8 cellular contexts compared by ENCODE assay signal in genomic region chr6:11700118-11700718, GRCh38.
DNase-seq lines count a peak whose midpoint lies in the region; ATAC-seq, FAIRE-seq and TF ChIP-seq lines count a peak whose summit lies in the region.

No MANE protein-coding gene starts in this region.

- no TSS peak for BruUV-seq in Caco-2 (replicated peaks; lab: Mats Ljungman, UMichigan)

- H3K36me3 Mint-ChIP-seq in Caco-2 (ENCODE audit: insufficient read depth, unreplicated experiment): peaks cover 6% of the 10 kb centered on the region

- no peaks in the 10 kb centered on the region for H3K27me3 Mint-ChIP-seq in Caco-2 (ENCODE audit: insufficient read depth, unreplicated experiment)

- H3K27me3 ChIP-seq in Caco-2 (replicated peaks; ENCODE audit: control insufficient read depth, insufficient read depth, low read length) (no peaks in the 10 kb centered on the region), small intestine (ENCODE audit: control insufficient read depth in 2 of 2, insufficient read depth in 2 of 2, low read length in 2 of 2) (no peaks in the 10 kb centered on the region)

- no peaks in the 10 kb centered on the region for H3K4me1 Mint-ChIP-seq in Caco-2 (ENCODE audit: low read depth, unreplicated experiment)

- WGBS in small intestine, 3 donors: 97 to 98% (median 98%) methylated on average over 2 of the region's 2 CpGs

- CTCF ChIA-PET in Caco-2 (lab: Charles Lee): no interaction called here

- peak in 1 of 2 experiments; percentile 19 for DNase-seq in Caco-2
- peak; percentile 73 to 82 for DNase-seq in Kasumi-1 (lab: John Stamatoyannopoulos, UW)
- peak; percentile 74 for DNase-seq in SK-MEL-5 (ENCODE audit: low read depth, low spot score)
- peak; percentile 86 for DNase-seq in fibroblast of peridontal ligament (ENCODE audit: extremely low read depth)
- peak; percentile 66 for DNase-seq in small intestine
- DNase-seq in substantia nigra (lab: John Stamatoyannopoulos, UW): no peak

- intact Hi-C loops in Caco-2 (cut with micrococcal nuclease; ENCODE audit: unreplicated experiment): no loop called here

- no peak overlapping the region for H3K27ac Mint-ChIP-seq in Caco-2 (ENCODE audit: unreplicated experiment)

- H3K4me3 ChIP-seq in Caco-2 (ENCODE audit: low read depth, low read length) (no peak overlapping the region), small intestine (ENCODE audit: low read depth in 1 of 2, low read length in 2 of 2) (no peak overlapping the region)

- ATAC-seq in GM21717 (IDR thresholded peaks at IDR 0.05; ENCODE audit: unreplicated experiment) (no peak), HG03095 (IDR thresholded peaks at IDR 0.05; ENCODE audit: unreplicated experiment) (no peak)

- H3K27ac ChIP-seq in small intestine (ENCODE audit: low read depth in 1 of 2, low read length in 1 of 2) (no peak overlapping the region), substantia nigra (ENCODE audit: low read depth, low read length, poor library complexity, severe bottlenecking) (no peak overlapping the region)

- in situ Hi-C loops in SK-MEL-5 (cut with HindIII; ENCODE audit: low pct_unique_long_range_greater_than_20kb, low sequenced_read_pairs): no loop called here

- peak; percentile 50 to 57 for TF ChIP-seq CTCF in Caco-2 (IDR thresholded peaks at IDR 0.05; ENCODE audit: insufficient read depth in 1 of 2, low read depth in 1 of 2, low read length in 1 of 2, severe bottlenecking in 1 of 2, unreplicated experiment in 1 of 2)

- peaks cover 10% of the 10 kb centered on the region for H3K9me3 Mint-ChIP-seq in Caco-2 (ENCODE audit: unreplicated experiment)

- H3K4me3 Mint-ChIP-seq in Caco-2 (ENCODE audit: unreplicated experiment): no peak overlapping the region

- POLR2A ChIA-PET in Caco-2 (lab: Charles Lee): no interaction called here

- H3K9me3 ChIP-seq in Caco-2 (no peaks in the 10 kb centered on the region), small intestine (ENCODE audit: control insufficient read depth, low read depth) (no peaks in the 10 kb centered on the region)

- FAIRE-seq in small intestine (lab: Jason Lieb, UNC): peak; percentile 47

- no peaks in the 10 kb centered on the region for H3K4me1 ChIP-seq in Caco-2
- H3K4me1 ChIP-seq in small intestine (ENCODE audit: control insufficient read depth in 2 of 2, insufficient read depth in 1 of 2, low read depth in 1 of 2, low read length in 1 of 2): peaks cover 0 to 2% of the 10 kb centered on the region in 2 donors

- H3K36me3 ChIP-seq in Caco-2 (ENCODE audit: control insufficient read depth, insufficient read depth, low read length) (no peaks in the 10 kb centered on the region), small intestine (ENCODE audit: control insufficient read depth in 2 of 2, insufficient read depth in 2 of 2, low read length in 2 of 2) (no peaks in the 10 kb centered on the region)

Comparison
In these comparisons a context has a peak if more than half of its experiments do, and no peak if none do; other contexts are left out.
1. DNase-seq: peak in Kasumi-1 (2 of 2), SK-MEL-5 (single experiment), fibroblast of peridontal ligament (single experiment) and small intestine (single experiment); none in substantia nigra (0 of 49).